ENCODE assay signal across 8 cellular contexts in genomic region chr16:87806608-87807546, GRCh38. TPM values are rescaled to one million over a fixed set of nuclear protein-coding genes. Genes with fewer than 3 reads are reported as not detected.
DNase-seq lines count a peak whose midpoint lies in the region; ATAC-seq and TF ChIP-seq lines count a peak whose summit lies in the region.

No MANE protein-coding gene starts in this region.

- intact Hi-C loops in cardiac septum (cut with DNase I), result no loop called here

- no peak for TF ChIP-seq CTCF in retinal pigment epithelial cell (conservative IDR thresholded peaks at IDR 0.05; ENCODE audit: low read depth, low read length)

- H3K9ac ChIP-seq in Karpas-422 (ENCODE audit: low read length), result peak overlapping the region; percentile 86

- H3K27ac Mint-ChIP-seq in activated naive CD4-positive, alpha-beta T cell treated with anti-CD3 and anti-CD28 coated beads, Interleukin-2, amount 50 U/mL, for 72 hours, result peak overlapping the region; percentile 95 to 98

- peaks cover 63% of the 10 kb centered on the region for H3K4me1 ChIP-seq in Karpas-422 (ENCODE audit: low read length)

- H4K20me1 ChIP-seq in Karpas-422 (ENCODE audit: insufficient read depth, low read depth, low read length), result no peaks in the 10 kb centered on the region

- no peak overlapping the region for H2AFZ ChIP-seq in Karpas-422 (ENCODE audit: low read length)

- H3K4me3 ChIP-seq in Karpas-422 (ENCODE audit: low read length), result peak overlapping the region; percentile 64
- H3K4me3 ChIP-seq in retinal pigment epithelial cell (ENCODE audit: low read length), result peak overlapping the region; percentile 26

- peak; percentile 85 to 89 for ATAC-seq in activated naive CD4-positive, alpha-beta T cell treated with anti-CD3 and anti-CD28 coated beads, Interleukin-2, amount 50 U/mL, for 72 hours
- ATAC-seq in GM21381 (IDR thresholded peaks at IDR 0.05; ENCODE audit: unreplicated experiment), result no peak

- no peaks in the 10 kb centered on the region for H3K79me2 ChIP-seq in Karpas-422 (ENCODE audit: low read length)

- H3K9me3 ChIP-seq in Karpas-422 (ENCODE audit: low read length), result peaks cover 18% of the 10 kb centered on the region; the same call in 1 of the 2 replicates

- peaks cover 13% of the 10 kb centered on the region; the same call in 1 of the 2 replicates for H3K36me3 ChIP-seq in Karpas-422 (ENCODE audit: insufficient read depth, low read length)

- H3K36me3 Mint-ChIP-seq in activated naive CD4-positive, alpha-beta T cell treated with anti-CD3 and anti-CD28 coated beads, Interleukin-2, amount 50 U/mL, for 72 hours, result peaks cover 0 to 5% of the 10 kb centered on the region in 2 donors

- H3K27ac ChIP-seq in Karpas-422 (ENCODE audit: low read length), result peak overlapping the region; percentile 99

- peak; percentile 69 for DNase-seq in D341Med (ENCODE audit: low spot score)
- peak; percentile 98 for DNase-seq in Karpas-422
- DNase-seq in RPMI8226, result peak; percentile 78
- DNase-seq in activated naive CD4-positive, alpha-beta T cell treated with anti-CD3 and anti-CD28 coated beads, Interleukin-2, amount 50 U/mL, for 72 hours (ENCODE audit: low spot score in 2 of 2), result peak; percentile 60 to 76
- peak; percentile 81 for DNase-seq in cardiac septum (ENCODE audit: low spot score)
- DNase-seq in retinal pigment epithelial cell (ENCODE audit: low read depth), result peak; percentile 64
- no peak for DNase-seq in 8988T

- no peaks in the 10 kb centered on the region for H3K27me3 ChIP-seq in Karpas-422 (ENCODE audit: low read length)

- peak overlapping the region; percentile 82 for H3K4me2 ChIP-seq in Karpas-422 (ENCODE audit: low read depth, low read length, poor library complexity, severe bottlenecking)

- H3K9me3 Mint-ChIP-seq in activated naive CD4-positive, alpha-beta T cell treated with anti-CD3 and anti-CD28 coated beads, Interleukin-2, amount 50 U/mL, for 72 hours, result no peaks in the 10 kb centered on the region

- H3K9me2 ChIP-seq in Karpas-422 (replicated peaks; ENCODE audit: insufficient read depth, low read length), result no peaks in the 10 kb centered on the region

RNA-seq across cellular contexts. Expression of gene KLHDC4, which starts 41.1 kb away (rescaled TPM):
- 21.1 and 30.1 TPM in 2 replicates for total RNA-seq in Karpas-422 (2014; rRNA removed; shearing (Covaris generic); ENCODE audit: low replicate concordance)
- 100 to 1,000 TPM in 1 of 2 donors, 10 to 100 TPM in 1; 75.4 to 114 TPM for total RNA-seq in activated naive CD4-positive, alpha-beta T cell treated with anti-CD3 and anti-CD28 coated beads, Interleukin-2, amount 50 U/mL, for 72 hours
- 12.6 TPM for total RNA-seq in cardiac septum
